ENCODE assay signal across 8 cellular contexts in the genomic region with DNA sequence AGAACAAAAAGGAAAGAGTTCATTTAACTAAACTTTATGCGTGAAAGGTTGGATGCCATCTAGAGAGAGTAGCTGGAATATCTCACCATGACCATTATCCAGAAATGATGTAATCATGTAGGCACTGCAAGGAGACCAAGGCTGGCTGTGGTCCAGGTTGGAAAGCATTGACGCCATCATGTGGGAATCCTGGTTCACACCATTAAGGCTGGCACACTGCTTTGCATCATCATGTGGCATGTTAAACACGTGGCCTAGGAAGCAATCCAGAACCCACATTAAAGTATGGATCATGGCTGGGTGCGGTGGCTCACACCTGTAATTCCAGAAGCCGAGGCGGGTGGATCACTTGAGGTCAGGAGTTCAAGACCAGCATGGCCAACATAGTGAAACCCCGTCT. TPM values are rescaled to one million over a fixed set of nuclear protein-coding genes. Genes with fewer than 3 reads are reported as not detected.
A peak's percentile ranks its signal among the peaks of the same experiment; 100 is the strongest.
DNase-seq lines count a peak whose midpoint lies in the region; ATAC-seq and TF ChIP-seq lines count a peak whose summit lies in the region.

No MANE protein-coding gene starts in this region.

- DNase-seq in DND-41, result peak; percentile 29
- no peak for DNase-seq in RWPE2 (ENCODE audit: low spot score)
- peak; percentile 91 for DNase-seq in fibroblast of villous mesenchyme (ENCODE audit: low read depth)
- peak; percentile 71 for DNase-seq in sciatic nerve (ENCODE audit: low spot score)
- no peak for DNase-seq in iPS-NIHi11 (ENCODE audit: low spot score)
- no peak for DNase-seq in GM10248 (ENCODE audit: extremely low spot score)
- no peak for DNase-seq in ecto neural progenitor cell (ENCODE audit: low spot score)

- no peaks in the 10 kb centered on the region for H4K20me1 ChIP-seq in DND-41 (ENCODE audit: insufficient read depth, low read length)

- H3K36me3 ChIP-seq in DND-41 (ENCODE audit: insufficient read depth, low read length) (no peaks in the 10 kb centered on the region), RWPE2 (ENCODE audit: low read depth) (peaks cover 24% of the 10 kb centered on the region)

- intact Hi-C loops in sciatic nerve (cut with DNase I), result no loop called here

- 0 out of 2 replicates have a peak overlapping the region, but pooled peaks have one; percentile 42 for H3K4me2 ChIP-seq in DND-41 (ENCODE audit: insufficient read depth, low read length)

- no peak for ATAC-seq in DND-41 (ENCODE audit: insufficient read depth, low read depth)
- ATAC-seq in RWPE2 (ENCODE audit: low read depth), result no peak
- no peak for ATAC-seq in sciatic nerve
- no peak for ATAC-seq in GM21526 (IDR thresholded peaks at IDR 0.05; ENCODE audit: low FRiP score, unreplicated experiment)

- H3K9ac ChIP-seq in DND-41 (ENCODE audit: low read depth, low read length), result peak overlapping the region; percentile 54

- no peak overlapping the region for H2AFZ ChIP-seq in DND-41 (ENCODE audit: low read depth, low read length)

- CTCF ChIA-PET in GM10248 (lab: Yijun Ruan, JAX), result interaction anchor here (1.3 to 1.7 kb wide), 2 partner anchors 11 to 1905 kb away, joined by 3 to 9 read pairs; no protein-coding TSS in a partner anchor

- H3K79me2 ChIP-seq in DND-41 (ENCODE audit: insufficient read depth, low read length), result peaks cover 12% of the 10 kb centered on the region

- H3K27me3 ChIP-seq in DND-41 (ENCODE audit: insufficient read depth, low read length, poor library complexity), result no peaks in the 10 kb centered on the region
- H3K27me3 ChIP-seq in RWPE2 (ENCODE audit: insufficient read depth, poor library complexity, severe bottlenecking), result no peaks in the 10 kb centered on the region

- POLR2A ChIA-PET in GM10248 (lab: Yijun Ruan, JAX), result no interaction called here

- TF ChIP-seq CTCF in DND-41 (IDR thresholded peaks at IDR 0.05; ENCODE audit: borderline replicate concordance, extremely low read depth, low read length, poor library complexity, severe bottlenecking) (peak; percentile 33), RWPE2 (IDR thresholded peaks at IDR 0.05; ENCODE audit: poor library complexity, severe bottlenecking) (peak; percentile 14), fibroblast of villous mesenchyme (IDR thresholded peaks at IDR 0.05; ENCODE audit: insufficient read depth, low read depth, low read length) (peak; percentile 11), GM10248 (IDR thresholded peaks at IDR 0.05; ENCODE audit: control extremely low read depth, extremely low read depth, low read depth, missing control alignments) (no peak)

- H3K27ac ChIP-seq in DND-41 (ENCODE audit: low read length) (peak overlapping the region; percentile 96), RWPE2 (ENCODE audit: poor library complexity, severe bottlenecking) (no peak overlapping the region)

- H3K4me1 ChIP-seq in DND-41 (ENCODE audit: insufficient read depth, low read length) (peaks cover 74% of the 10 kb centered on the region), RWPE2 (ENCODE audit: insufficient read depth, poor library complexity, severe bottlenecking) (peaks cover 12% of the 10 kb centered on the region)

- H3K4me3 ChIP-seq in DND-41 (ENCODE audit: low read depth in 1 of 2, low read length in 2 of 2) (no peak overlapping the region), RWPE2 (ENCODE audit: severe bottlenecking) (no peak overlapping the region), fibroblast of villous mesenchyme (ENCODE audit: low read depth, low read length) (peak overlapping the region; percentile 99)

- no peaks in the 10 kb centered on the region for H3K9me3 ChIP-seq in DND-41 (ENCODE audit: insufficient read depth, low read length, severe bottlenecking)
- no peaks in the 10 kb centered on the region for H3K9me3 ChIP-seq in RWPE2 (ENCODE audit: severe bottlenecking)

RNA-seq across cellular contexts. Expression of gene ADAMTS1, which starts 4.3 kb away (rescaled TPM):
- total RNA-seq in fibroblast of villous mesenchyme (177 and 589 TPM in 2 replicates), sciatic nerve (128 TPM)

Comparison
In these comparisons a context has a peak if more than half of its experiments do, and no peak if none do; other contexts are left out.
1. DNase-seq: peak in DND-41 (single experiment), fibroblast of villous mesenchyme (single experiment) and sciatic nerve (single experiment); none in RWPE2 (single experiment), iPS-NIHi11 (single experiment), GM10248 (single experiment) and ecto neural progenitor cell (single experiment).